22 cellular contexts compared by ENCODE assay signal in genomic region chr10:99912057-99912456, GRCh38.
DNase-seq lines count a peak whose midpoint lies in the region; ATAC-seq and TF ChIP-seq lines count a peak whose summit lies in the region.
"Had no signal": no experiment of that assay in that cellular context is flagged by ENCODE, and none has a peak within 500 bp of the region (broad histone marks: within the 10 kb centered on the region; RNA-seq: fewer than 3 reads in every experiment).

No MANE protein-coding gene starts in this region.

- no peaks in the 10 kb centered on the region for H3K27me3 ChIP-seq in H9 (ENCODE audit: insufficient read depth, low read length)
- H3K27me3 ChIP-seq in osteoblast (ENCODE audit: insufficient read depth, low read length), result no peaks in the 10 kb centered on the region

- no peak overlapping the region for H2AFZ ChIP-seq in H9 (ENCODE audit: low read length)
- H2AFZ ChIP-seq in osteoblast (ENCODE audit: low read length), result no peak overlapping the region

- no peak overlapping the region for H3T11ph ChIP-seq in H9 (ENCODE audit: low read length)

- H3K36me3 ChIP-seq in SK-N-MC (ENCODE audit: insufficient read depth, low read length) (peaks cover 12% of the 10 kb centered on the region; the same call in 1 of the 2 replicates), osteoblast (ENCODE audit: insufficient read depth, low read length) (peaks cover 18% of the 10 kb centered on the region)

- H3K23me2 ChIP-seq in H9 (ENCODE audit: insufficient read length, low read depth, low read length, poor library complexity, severe bottlenecking), result peaks cover 5% of the 10 kb centered on the region

- H3K9ac ChIP-seq in H9 (ENCODE audit: extremely low read depth, insufficient read length, low read length) (peak overlapping the region; percentile 51), SK-N-MC (ENCODE audit: insufficient read length) (no peak overlapping the region)

- H3K18ac ChIP-seq in H9 (ENCODE audit: insufficient read length, low read depth, low read length), result no peak overlapping the region

- TF ChIP-seq CTCF in H9 (conservative IDR thresholded peaks at IDR 0.05), result no peak
- no peak for TF ChIP-seq CTCF in osteoblast (IDR thresholded peaks at IDR 0.05; ENCODE audit: extremely low read depth, low read depth, low read length)

- no peak overlapping the region for H3K56ac ChIP-seq in H9 (ENCODE audit: insufficient read length, low read depth, low read length)

- DNase-seq in H9 (no peak), SK-N-MC (ENCODE audit: low read depth, low spot score) (no peak), osteoblast (ENCODE audit: insufficient read length, low spot score, missing footprints) (no peak), HT-29 (ENCODE audit: low spot score) (no peak), A172 (ENCODE audit: low spot score) (no peak)
- no peak for DNase-seq in activated CD4-positive, alpha-beta T cell treated with anti-CD3 and anti-CD28 coated beads, Interleukin-2, amount 50 U/mL, for 48 hours
- DNase-seq: activated CD4-positive, alpha-beta T cell treated with anti-CD3 and anti-CD28 coated beads for 4 hours; dermis blood vessel endothelial cell; DMS79 treated with DMSO at 0.1 percent for 48 hours; foreskin melanocyte; hypothalamus; KBM-7; NCI-H1694 treated with DMSO at 0.1 percent for 48 hours; nucleus accumbens; PC-3; right cardiac atrium; SIG-M5; stimulated activated CD8-positive, alpha-beta memory T cell treated with anti-CD3 and anti-CD28 coated beads, Interleukin-4, amount 100 ng/mL, for 48 hours; T-helper 1 cell had no signal

- H3K23ac ChIP-seq in H9 (ENCODE audit: insufficient read length, low read depth, low read length), result no peak overlapping the region

- no peak overlapping the region for H4K91ac ChIP-seq in H9 (ENCODE audit: insufficient read length, low read depth, low read length)

- H2BK12ac ChIP-seq in H9 (ENCODE audit: insufficient read length, low read depth, low read length), result no peak overlapping the region

- no peaks in the 10 kb centered on the region for H4K20me1 ChIP-seq in H9 (ENCODE audit: control insufficient read depth, insufficient read depth, insufficient read length)
- H4K20me1 ChIP-seq in osteoblast (ENCODE audit: insufficient read depth, low read length), result no peaks in the 10 kb centered on the region

- H2BK120ac ChIP-seq in H9 (ENCODE audit: low read depth, low read length, poor library complexity, severe bottlenecking), result no peak overlapping the region

- H3K9me3 ChIP-seq in H9 (ENCODE audit: control insufficient read depth, low read depth, low read length) (no peaks in the 10 kb centered on the region), SK-N-MC (ENCODE audit: low read depth, low read length) (no peaks in the 10 kb centered on the region), osteoblast (ENCODE audit: low read depth, low read length) (no peaks in the 10 kb centered on the region)

- no peak overlapping the region for H3K4ac ChIP-seq in H9 (ENCODE audit: low read depth, low read length)

- no peaks in the 10 kb centered on the region for H3K9me3 Mint-ChIP-seq in H9

- peak overlapping the region; percentile 93 to 98 for H3K4me3 Mint-ChIP-seq in H9

- no peak overlapping the region for H2BK15ac ChIP-seq in H9 (ENCODE audit: low read depth, low read length)

- peaks cover 26 to 41% (median 35%) of the 10 kb centered on the region in 3 experiments; a peak in 6 of 7 replicates for H3K36me3 Mint-ChIP-seq in H9 (ENCODE audit: insufficient read depth in 1 of 3, low read depth in 3 of 3)

- peak overlapping the region in 2 of 3 experiments; percentile 72 to 100; a peak in 5 of 7 replicates for H3K27ac Mint-ChIP-seq in H9

- peaks cover 22% of the 10 kb centered on the region; the same call in 1 of the 2 replicates for H3K79me2 ChIP-seq in H9 (ENCODE audit: insufficient read depth, low read length)
- H3K79me2 ChIP-seq in osteoblast (ENCODE audit: insufficient read depth, low read length), result peaks cover 81% of the 10 kb centered on the region

- H3K27me3 Mint-ChIP-seq in H9 (ENCODE audit: low read depth), result no peaks in the 10 kb centered on the region

- no peak overlapping the region for H4K8ac ChIP-seq in H9 (replicated peaks; ENCODE audit: insufficient read length, low read depth, low read length)

- H2AK5ac ChIP-seq in H9 (ENCODE audit: insufficient read length, low read length), result no peak overlapping the region

- H3K4me1 ChIP-seq in H9 (ENCODE audit: insufficient read depth, low read length) (no peaks in the 10 kb centered on the region; the same call in 1 of the 2 replicates), osteoblast (ENCODE audit: insufficient read depth, low read length) (peaks cover 10% of the 10 kb centered on the region)

- H4K5ac ChIP-seq in H9 (ENCODE audit: insufficient read length, low read depth, low read length), result no peak overlapping the region

- no peak for ATAC-seq in HG02840 (IDR thresholded peaks at IDR 0.05; ENCODE audit: low FRiP score, unreplicated experiment)
- ATAC-seq: PC-3, right cardiac atrium had no signal

- no peak overlapping the region for H3K27ac ChIP-seq in H9 (ENCODE audit: insufficient read length, low read depth, low read length)
- H3K27ac ChIP-seq in SK-N-MC, result no peak overlapping the region
- H3K27ac ChIP-seq in osteoblast (ENCODE audit: low read depth, low read length), result peak overlapping the region; percentile 42
- H3K27ac ChIP-seq: epithelial cell of prostate had no signal

- peak overlapping the region; percentile 85 for H3K4me3 ChIP-seq in SK-N-MC
- H3K4me3 ChIP-seq in iPS-11a (ENCODE audit: low read depth, low read length), result peak overlapping the region; percentile 72
- no peak overlapping the region for H3K4me3 ChIP-seq in osteoblast (ENCODE audit: insufficient read depth, low read length)

- H3K4me2 ChIP-seq in H9 (ENCODE audit: insufficient read depth, insufficient read length, low read length) (peak overlapping the region; percentile 77), osteoblast (ENCODE audit: insufficient read depth, low read length) (no peak overlapping the region)

- H2BK20ac ChIP-seq in H9 (ENCODE audit: low read depth, low read length, poor library complexity, severe bottlenecking), result no peak overlapping the region

- no peaks in the 10 kb centered on the region for H3K79me1 ChIP-seq in H9 (ENCODE audit: insufficient read depth, low read depth, low read length, poor library complexity, severe bottlenecking)

- H2BK5ac ChIP-seq in H9 (ENCODE audit: insufficient read length, low read length), result no peak overlapping the region

- peaks cover 31 to 35% of the 10 kb centered on the region in 2 experiments for H3K4me1 Mint-ChIP-seq in H9

- no peak overlapping the region for H3K14ac ChIP-seq in H9 (ENCODE audit: insufficient read depth, low read length)
